21 cellular contexts compared by ENCODE assay signal in genomic region chr1:62367005-62367547, GRCh38. TPM values are rescaled to one million over a fixed set of nuclear protein-coding genes. Genes with fewer than 3 reads are reported as not detected.
DNase-seq lines count a peak whose midpoint lies in the region; ATAC-seq, FAIRE-seq and TF ChIP-seq lines count a peak whose summit lies in the region.
"Had no signal": no experiment of that assay in that cellular context is flagged by ENCODE, and none has a peak within 500 bp of the region (broad histone marks: within the 10 kb centered on the region; RNA-seq: fewer than 3 reads in every experiment).

No MANE protein-coding gene starts in this region.

- CTCF ChIA-PET in HepG2 (lab: Yijun Ruan, JAX; ENCODE audit: low intra/inter-chr PET ratio, low total read pairs) = no interaction called here

- H3K27ac Mint-ChIP-seq in stimulated activated naive B cell treated with anti-CD40 and anti-IgM and Interleukin-4, amounts not matched to agents 10 μg/mL and 1 μg/mL and 100 μg/mL, for 72 hours = no peak overlapping the region
- H3K27ac Mint-ChIP-seq: CD4-positive, CD25-positive, alpha-beta regulatory T cell; CD8-positive, alpha-beta memory T cell had no signal

- H3K4me2 ChIP-seq in HepG2 (ENCODE audit: low read depth, low read length) = no peak overlapping the region

- TF ChIP-seq POLR2A in HepG2 (IDR thresholded peaks at IDR 0.05; ENCODE audit: insufficient read depth in 1 of 2, low read depth in 2 of 2, low read length in 2 of 2) (no peak), right lobe of liver (IDR thresholded peaks at IDR 0.05) (no peak)

- H3K4me1 ChIP-seq in HepG2 (ENCODE audit: insufficient read depth, low read length) (peaks cover 26% of the 10 kb centered on the region), right lobe of liver (no peaks in the 10 kb centered on the region)
- H3K4me1 ChIP-seq: BE2C, Caco-2 had no signal

- no peak overlapping the region for H2AFZ ChIP-seq in HepG2 (ENCODE audit: low read length)
- H2AFZ ChIP-seq: GM23248 had no signal

- intact Hi-C loops in HepG2 (cut with micrococcal nuclease; ENCODE audit: unreplicated experiment) (no loop called here), right lobe of liver (cut with DNase I) (no loop called here)

- H3K27me3 ChIP-seq in HepG2 (ENCODE audit: control insufficient read depth in 1 of 2, insufficient read depth in 2 of 2, low read length in 2 of 2) = no peaks in the 10 kb centered on the region
- H3K27me3 ChIP-seq in right lobe of liver = no peaks in the 10 kb centered on the region
- H3K27me3 ChIP-seq: BE2C had no signal

- no peak overlapping the region for H3K9ac ChIP-seq in HepG2 (ENCODE audit: insufficient read depth, low read depth, low read length)
- H3K9ac ChIP-seq: GM23248 had no signal

- POLR2A ChIA-PET in HepG2 (lab: Yijun Ruan, JAX) = no interaction called here

- WGBS in HepG2 (ENCODE audit: low lambda C conversion rate) = 44% methylated on average over 7 of the region's 7 CpGs
- 79% methylated on average over 6 of the region's 7 CpGs for WGBS in right lobe of liver (ENCODE audit: insufficient coverage, low coverage, low lambda C conversion rate, missing lambda C conversion rate)

- DNase-seq in HepG2 (ENCODE audit: low spot score) (no peak), right lobe of liver (no peak), RPMI7951 (ENCODE audit: low read depth) (peak; percentile 35), fibroblast of mammary gland (ENCODE audit: low read depth) (peak; percentile 4), dedifferentiated amniotic fluid mesenchymal stem cell (ENCODE audit: extremely low spot score) (no peak)
- no peak for DNase-seq in stimulated activated naive B cell treated with anti-CD40 and anti-IgM and Interleukin-4, amounts not matched to agents 10 μg/mL and 1 μg/mL and 100 μg/mL, for 72 hours
- DNase-seq: BE2C; C1 segment of cervical spinal cord; Caco-2; CD4-positive, CD25-positive, alpha-beta regulatory T cell; CD8-positive, alpha-beta memory T cell; GM23248; IMR-90 had no signal

- no peaks in the 10 kb centered on the region for H3K4me1 Mint-ChIP-seq in stimulated activated naive B cell treated with anti-CD40 and anti-IgM and Interleukin-4, amounts not matched to agents 10 μg/mL and 1 μg/mL and 100 μg/mL, for 72 hours
- H3K4me1 Mint-ChIP-seq: CD4-positive, CD25-positive, alpha-beta regulatory T cell; CD8-positive, alpha-beta memory T cell had no signal

- ATAC-seq in HepG2 (no peak), right lobe of liver (no peak)
- no peak for ATAC-seq in stimulated activated naive B cell treated with anti-CD40 and anti-IgM and Interleukin-4, amounts not matched to agents 10 μg/mL and 1 μg/mL and 100 μg/mL, for 72 hours (replicated peaks)

- TF ChIP-seq RAD21 in HepG2 (CRISPR knock-in tag; IDR thresholded peaks at IDR 0.05) = no peak

- H3K79me2 ChIP-seq in HepG2 (ENCODE audit: insufficient read depth, low read length) = no peaks in the 10 kb centered on the region

- no peak for FAIRE-seq in HepG2 (lab: Jason Lieb, UNC)
- FAIRE-seq: D721Med, G401.6, GM12891, GM19239 had no signal

- H3K27me3 Mint-ChIP-seq in stimulated activated naive B cell treated with anti-CD40 and anti-IgM and Interleukin-4, amounts not matched to agents 10 μg/mL and 1 μg/mL and 100 μg/mL, for 72 hours = peaks cover 6% of the 10 kb centered on the region in 2 donors
- H3K27me3 Mint-ChIP-seq: CD4-positive, CD25-positive, alpha-beta regulatory T cell had no signal

- no peak overlapping the region for H3K4me3 ChIP-seq in HepG2 (replicated peaks in 1 of 3; ENCODE audit: insufficient read depth in 1 of 3, low read depth in 2 of 3, low read length in 3 of 3)
- no peak overlapping the region for H3K4me3 ChIP-seq in right lobe of liver
- no peak overlapping the region for H3K4me3 ChIP-seq in fibroblast of mammary gland (ENCODE audit: control insufficient read depth, low read depth, low read length)
- H3K4me3 ChIP-seq: GM23248, HAP-1 had no signal

- BruUV-seq in HepG2 (replicated peaks; lab: Mats Ljungman, UMichigan) = no TSS peak

- H3K9me3 ChIP-seq in HepG2 (ENCODE audit: low read length) (peaks cover 6% of the 10 kb centered on the region; the same call in 1 of the 2 replicates), right lobe of liver (peaks cover 0 to 7% (median 0%) of the 10 kb centered on the region in 4 donors)
- H3K9me3 ChIP-seq: BE2C, Caco-2 had no signal

- peaks cover 7 to 13% of the 10 kb centered on the region in 2 donors for H3K9me3 Mint-ChIP-seq in stimulated activated naive B cell treated with anti-CD40 and anti-IgM and Interleukin-4, amounts not matched to agents 10 μg/mL and 1 μg/mL and 100 μg/mL, for 72 hours

- H3K4me3 Mint-ChIP-seq in stimulated activated naive B cell treated with anti-CD40 and anti-IgM and Interleukin-4, amounts not matched to agents 10 μg/mL and 1 μg/mL and 100 μg/mL, for 72 hours = no peak overlapping the region
- H3K4me3 Mint-ChIP-seq: CD4-positive, CD25-positive, alpha-beta regulatory T cell; CD8-positive, alpha-beta memory T cell had no signal

- H3K36me3 Mint-ChIP-seq in stimulated activated naive B cell treated with anti-CD40 and anti-IgM and Interleukin-4, amounts not matched to agents 10 μg/mL and 1 μg/mL and 100 μg/mL, for 72 hours = no peaks in the 10 kb centered on the region
- H3K36me3 Mint-ChIP-seq: CD4-positive, CD25-positive, alpha-beta regulatory T cell; CD8-positive, alpha-beta memory T cell had no signal

- TF ChIP-seq CTCF in HepG2 (CRISPR knock-in tag; IDR thresholded peaks at IDR 0.05) (no peak), right lobe of liver (IDR thresholded peaks at IDR 0.05) (no peak), fibroblast of mammary gland (conservative IDR thresholded peaks at IDR 0.05; ENCODE audit: control insufficient read depth, insufficient read depth, low read depth, low read length) (no peak)

- no peaks in the 10 kb centered on the region for H4K20me1 ChIP-seq in HepG2 (ENCODE audit: insufficient read depth, low read length)

- H3K36me3 ChIP-seq in HepG2 (replicated peaks in 1 of 2; ENCODE audit: control insufficient read depth in 1 of 2, insufficient read depth in 2 of 2, low read length in 2 of 2) (no peaks in the 10 kb centered on the region), right lobe of liver (no peaks in the 10 kb centered on the region)
- H3K36me3 ChIP-seq: BE2C, HAP-1 had no signal

- TF ChIP-seq EP300 in HepG2 (IDR thresholded peaks at IDR 0.05; ENCODE audit: low read depth in 2 of 2, low read length in 2 of 2) (no peak), HepG2 (CRISPR knock-in tag; IDR thresholded peaks at IDR 0.05; ENCODE audit: borderline replicate concordance) (no peak)

- H3K27ac ChIP-seq in HepG2 (ENCODE audit: extremely low read length, insufficient read depth, low read length) (no peak overlapping the region), right lobe of liver (no peak overlapping the region)
- H3K27ac ChIP-seq: GM23248, HL-60 had no signal

- in situ Hi-C loops in HepG2 (cut with HindIII; ENCODE audit: extremely low pct_ligation_motif_present, low pct_unique_long_range_greater_than_20kb) = no loop called here

TF ChIP-seq in HepG2, 621 proteins besides CTCF, POLR2A, EP300 and RAD21:
- TF ChIP-seq ZNF564 (CRISPR knock-in tag; IDR thresholded peaks at IDR 0.05) = peak; percentile 98
- no peak for TF ChIP-seq ZNF512B (CRISPR knock-in tag; IDR thresholded peaks at IDR 0.05; ENCODE audit: borderline replicate concordance)
- TF ChIP-seq ZNF12 (CRISPR knock-in tag; IDR thresholded peaks at IDR 0.05) = 0 out of 2 replicates have a peak, but pooled peaks have one; percentile 28

RNA-seq across cellular contexts. Expression of gene KANK4, which starts 47.8 kb away (rescaled TPM):
- 25.7 and 28.8 TPM in 2 replicates for total RNA-seq in HepG2 (2016; rRNA removed; fragmentation: Illumina TruSeq; extraction: Trizol)
- 8.0 and 8.5 TPM in 2 replicates for total RNA-seq in HepG2 (2016; cell fraction: cytosol; rRNA removed; fragmentation: Illumina TruSeq; extraction: Trizol; ENCODE audit: low read depth)
- total RNA-seq in HepG2 (2016; cell fraction: insoluble cytoplasmic fraction; rRNA removed; fragmentation: Illumina TruSeq; extraction: Trizol) = 25.9 and 29.8 TPM in 2 replicates
- total RNA-seq in HepG2 (2016; cell fraction: membrane; rRNA removed; fragmentation: Illumina TruSeq; extraction: Trizol) = 21.3 and 22.4 TPM in 2 replicates
- total RNA-seq in HepG2 (2016; cell fraction: nucleus; rRNA removed; fragmentation: Illumina TruSeq; extraction: Trizol) = 17.2 and 19.3 TPM in 2 replicates
- polyA plus RNA-seq in HepG2 (2011; rRNA removed) = 10.9 and 16.1 TPM in 2 replicates
- polyA plus RNA-seq in HepG2 (2011; cell fraction: cytosol; rRNA removed) = 8.1 and 12.4 TPM in 2 replicates
- 7.0 and 9.0 TPM in 2 replicates for polyA plus RNA-seq in HepG2 (2011; cell fraction: nucleus; rRNA removed)
- polyA plus RNA-seq in HepG2 (2012) = 5.0 and 7.0 TPM in 2 replicates
- 4.5 and 5.1 TPM in 2 replicates for polyA plus RNA-seq in HepG2 (2016; cell fraction: cytosol; fragmentation: Illumina TruSeq; extraction: Trizol; ENCODE audit: low read depth)
- polyA plus RNA-seq in HepG2 (2016; cell fraction: insoluble cytoplasmic fraction; fragmentation: Illumina TruSeq; extraction: Trizol; ENCODE audit: low read depth) = 23.3 and 29.4 TPM in 2 replicates
- polyA plus RNA-seq in HepG2 (2016; cell fraction: membrane; fragmentation: Illumina TruSeq; extraction: Trizol; ENCODE audit: low read depth) = 12.8 and 13.9 TPM in 2 replicates
- 24.3 and 25.9 TPM in 2 replicates for polyA plus RNA-seq in HepG2 (2016; cell fraction: nucleus; fragmentation: Illumina TruSeq; extraction: Trizol; ENCODE audit: insufficient read depth, low read depth)
- 40.6 TPM in 1 of 2 replicates, not detected in the other for polyA minus RNA-seq in HepG2 (2011; rRNA and poly(A)+ RNA removed; ENCODE audit: low replicate concordance)
- polyA minus RNA-seq in HepG2 (2011; cell fraction: cytosol; rRNA and poly(A)+ RNA removed) = 11.2 and 15.2 TPM in 2 replicates
- polyA minus RNA-seq in HepG2 (2011; cell fraction: nucleus; rRNA and poly(A)+ RNA removed) = 13.4 and 15.2 TPM in 2 replicates
- total RNA-seq in right lobe of liver = 1 to 10 TPM in 4 of 6 experiments, under 1 TPM in 2; 0.18 to 6.7 (median 1.3) TPM
- 0.36 TPM in 1 of 2 replicates, not detected in the other for total RNA-seq in RPMI7951 (2014; rRNA removed; shearing (Covaris generic))
- total RNA-seq: CD4-positive, CD25-positive, alpha-beta regulatory T cell; CD8-positive, alpha-beta memory T cell; H4; HT1080; IMR-90 had no signal
- polyA plus RNA-seq: CD4-positive, CD25-positive, alpha-beta regulatory T cell; CD8-positive, alpha-beta memory T cell; IMR-90 had no signal

Comparison
In these comparisons a context has a peak if more than half of its experiments do, and no peak if none do; other contexts are left out.
1. DNase-seq: peak in RPMI7951 (single experiment) and fibroblast of mammary gland (single experiment); none in HepG2 (single experiment), right lobe of liver (0 of 3), dedifferentiated amniotic fluid mesenchymal stem cell (single experiment) and stimulated activated naive B cell treated with anti-CD40 and anti-IgM and Interleukin-4, amounts not matched to agents 10 μg/mL and 1 μg/mL and 100 μg/mL, for 72 hours (single experiment).